9 cellular contexts compared by ENCODE assay signal in genomic region chr5:55176176-55176818, GRCh38. TPM values are rescaled to one million over a fixed set of nuclear protein-coding genes. Genes with fewer than 3 reads are reported as not detected.
DNase-seq lines count a peak whose midpoint lies in the region; ATAC-seq, FAIRE-seq and TF ChIP-seq lines count a peak whose summit lies in the region.
"Had no signal": no experiment of that assay in that cellular context is flagged by ENCODE, and none has a peak within 500 bp of the region (broad histone marks: within the 10 kb centered on the region; RNA-seq: fewer than 3 reads in every experiment).

No MANE protein-coding gene starts in this region.

- peaks cover 9% of the 10 kb centered on the region for H3K27me3 Mint-ChIP-seq in Calu3 (ENCODE audit: unreplicated experiment)

- 0 out of 2 replicates have a peak, but pooled peaks cover 4% of the 10 kb centered on the region for H3K27me3 ChIP-seq in KMS-11 (ENCODE audit: insufficient read depth, low read depth)
- H3K27me3 ChIP-seq in dorsolateral prefrontal cortex: peaks cover 0 to 93% (median 59%) of the 10 kb centered on the region in 45 donors

- H3K27ac Mint-ChIP-seq in Calu3 (ENCODE audit: unreplicated experiment): no peak overlapping the region

- no peak for FAIRE-seq in GM12891 (lab: Jason Lieb, UNC)

- H3K9ac ChIP-seq in KMS-11: no peak overlapping the region; the same call in 1 of the 2 replicates

- intact Hi-C loops in Calu3 (cut with micrococcal nuclease; ENCODE audit: unreplicated experiment): loop anchor here (5.0 to 10.0 kb wide), 3 partner anchors 41 to 759 kb away; partner anchors contain the start of genes DHX29 and MTREX
- intact Hi-C loops in dorsolateral prefrontal cortex (cut with DNase I): loop anchor here (5.0 to 10.0 kb wide), 4 partner anchors 46 to 749 kb away; partner anchors contain the start of genes CCNO (in 1 of the 2), DHX29 (in 1 of the 2) and MTREX (in 1 of the 2)
- intact Hi-C loops in mucosa of descending colon (cut with DNase I, micrococcal nuclease): loop anchor here in 1 of 2 donors (10.0 kb wide), 1 partner anchor 49 kb away; the partner anchor contains the start of gene MCIDAS

- peaks cover 18% of the 10 kb centered on the region for H3K36me3 Mint-ChIP-seq in Calu3 (ENCODE audit: insufficient read depth, unreplicated experiment)

- no peak for TF ChIP-seq POLR2A in GM12891 (IDR thresholded peaks at IDR 0.05; ENCODE audit: low read depth, low read length)

- no peak overlapping the region for H3K4me3 ChIP-seq in KMS-11 (IDR thresholded peaks at IDR 0.05; ENCODE audit: insufficient read depth, low read depth, low read length)
- peak overlapping the region in 55 of 59 donors; percentile 2 to 58 (median 35) for H3K4me3 ChIP-seq in dorsolateral prefrontal cortex
- H3K4me3 ChIP-seq in mucosa of descending colon: no peak overlapping the region

- peaks cover 34% of the 10 kb centered on the region for H3K4me1 ChIP-seq in KMS-11 (ENCODE audit: low read depth, poor library complexity, severe bottlenecking)
- peaks cover 27% of the 10 kb centered on the region for H3K4me1 ChIP-seq in mucosa of descending colon (ENCODE audit: low read depth)

- no peaks in the 10 kb centered on the region for H3K9me3 ChIP-seq in mucosa of descending colon

- H3K4me1 Mint-ChIP-seq in Calu3 (ENCODE audit: low read depth, unreplicated experiment): peaks cover 22% of the 10 kb centered on the region

- peak overlapping the region; percentile 72 for H3K4me3 Mint-ChIP-seq in Calu3 (ENCODE audit: low read depth, unreplicated experiment)

- H3K27ac ChIP-seq in KMS-11 (no peak overlapping the region), dorsolateral prefrontal cortex (no peak overlapping the region)

- no peaks in the 10 kb centered on the region for H3K36me3 ChIP-seq in KMS-11 (ENCODE audit: insufficient read depth)
- H3K36me3 ChIP-seq in mucosa of descending colon (ENCODE audit: low read depth): no peaks in the 10 kb centered on the region

- H3K79me2 ChIP-seq in KMS-11 (ENCODE audit: insufficient read depth, low read depth): no peaks in the 10 kb centered on the region

- H3K9me3 Mint-ChIP-seq in Calu3 (ENCODE audit: low read depth, unreplicated experiment): no peaks in the 10 kb centered on the region

- peak overlapping the region; percentile 61 for H3K4me2 ChIP-seq in KMS-11

- no peaks in the 10 kb centered on the region for H4K20me1 ChIP-seq in KMS-11 (ENCODE audit: insufficient read depth)

- ATAC-seq in SK-N-SH treated with all-trans-retinoic acid at 6 μM for 48 hours: peak; percentile 51
- ATAC-seq in mucosa of descending colon: peak; percentile 88
- no peak for ATAC-seq in HG03135 (IDR thresholded peaks at IDR 0.05; ENCODE audit: unreplicated experiment)

- CTCF ChIA-PET in Calu3 (lab: Charles Lee): interaction anchor here (1.1 to 1.6 kb wide), 2 partner anchors 11 to 70 kb away, joined by 3 to 11 read pairs; no protein-coding TSS in a partner anchor

- TF ChIP-seq CTCF in Calu3 (IDR thresholded peaks at IDR 0.05; ENCODE audit: unreplicated experiment) (peak; percentile 21), KMS-11 (conservative IDR thresholded peaks at IDR 0.05; ENCODE audit: low read depth, low read length) (no peak; the same call in 1 of the 2 replicates), dorsolateral prefrontal cortex (IDR thresholded peaks at IDR 0.05 in 54 of 56, conservative IDR thresholded peaks at IDR 0.05 in 2 of 56; ENCODE audit: low read depth in 1 of 56, partially characterized antibody in 56 of 56) (peak in 28 of 56 donors; percentile 5 to 42 (median 22)), mucosa of descending colon (IDR thresholded peaks at IDR 0.05) (peak; percentile 57)

- no TSS peak for BruUV-seq in Calu3 (replicated peaks; lab: Mats Ljungman, UMichigan)

- DNase-seq in Calu3 (peak; percentile 80), dorsolateral prefrontal cortex (peak in 2 of 10 donors; percentile 3 to 44), mucosa of descending colon (peak; percentile 77 to 90 (median 78)), T1000 (lab: John Stamatoyannopoulos, UW) (no peak), GM12891 (ENCODE audit: insufficient read length, low spot score) (no peak)

- peak overlapping the region; percentile 72 for H2AFZ ChIP-seq in KMS-11 (ENCODE audit: low read depth)

TF ChIP-seq in SK-N-SH treated with all-trans-retinoic acid at 6 μM for 48 hours, 23 proteins besides CTCF, POLR2A, EP300 and RAD21:
- TF ChIP-seq TCF4 (CRISPR knock-in tag; IDR thresholded peaks at IDR 0.05; ENCODE audit: borderline replicate concordance) (no peak), GLIS3 (CRISPR knock-in tag; IDR thresholded peaks at IDR 0.05) (no peak)
TF ChIP-seq in SK-N-SH treated with all-trans-retinoic acid at 6 μM for 48 hours: peak in this region for 0.

TF ChIP-seq in GM12891, 5 proteins besides CTCF, POLR2A, EP300 and RAD21:
- TF ChIP-seq SPI1 (IDR thresholded peaks at IDR 0.05; ENCODE audit: low read depth, low read length) (no peak), POLR2AphosphoS5 (IDR thresholded peaks at IDR 0.05; ENCODE audit: low read depth, low read length) (no peak), POU2F2 (IDR thresholded peaks at IDR 0.05; ENCODE audit: low read depth, low read length) (no peak), PAX5 (IDR thresholded peaks at IDR 0.05; ENCODE audit: insufficient read depth, low read length, severe bottlenecking) (no peak), TAF1 (IDR thresholded peaks at IDR 0.05; ENCODE audit: low read depth, low read length) (no peak)

RNA-seq across cellular contexts. Expression of gene CDC20B, which starts 3.3 kb away (rescaled TPM):
- total RNA-seq in Calu3 (2022): not detected in 2 replicates
- under 1 TPM in 18 of 120 experiments, not detected in 102; 0.13 to 0.68 (median 0.30) TPM for total RNA-seq in dorsolateral prefrontal cortex
- total RNA-seq in mucosa of descending colon: not detected
- not detected for polyA plus RNA-seq in GM12891 (2012; ENCODE audit: low read depth, missing spikeins)
- total RNA-seq: renal cortical epithelial cell had no signal

RNA-seq across cellular contexts. Expression of gene GPX8, which starts 16.3 kb away (rescaled TPM):
- total RNA-seq in Calu3 (2022): 17.8 and 25.9 TPM in 2 replicates
- total RNA-seq in dorsolateral prefrontal cortex: 1 to 10 TPM in 29 of 120 experiments, under 1 TPM in 69, not detected in 22; 0.12 to 3.1 (median 0.69) TPM
- 1 to 10 TPM; 1.9 to 9.5 (median 8.6) TPM for total RNA-seq in mucosa of descending colon
- polyA plus RNA-seq in GM12891 (2012; ENCODE audit: low read depth, missing spikeins): not detected

RNA-seq across cellular contexts. Expression of gene MCIDAS, which starts 50.8 kb away (rescaled TPM):
- total RNA-seq in Calu3 (2022) (4.4 and 4.9 TPM in 2 replicates), dorsolateral prefrontal cortex (1 to 10 TPM in 4 of 120 experiments, under 1 TPM in 34, not detected in 82; 0.20 to 1.7 (median 0.43) TPM), mucosa of descending colon (under 1 TPM in 1 of 3 donors, not detected in 2; 0.14 TPM)
- not detected for polyA plus RNA-seq in GM12891 (2012; ENCODE audit: low read depth, missing spikeins)

RNA-seq across cellular contexts. Expression of gene CCNO, which starts 57.1 kb away (rescaled TPM):
- 10.1 and 12.5 TPM in 2 replicates for total RNA-seq in Calu3 (2022)
- total RNA-seq in dorsolateral prefrontal cortex: 10 to 100 TPM in 22 of 120 experiments, 1 to 10 TPM in 98; 1.1 to 16.6 (median 7.4) TPM
- total RNA-seq in mucosa of descending colon: 1 to 10 TPM in 1 of 3 donors, under 1 TPM in 2; 0.28 to 1.8 (median 0.29) TPM
- not detected for polyA plus RNA-seq in GM12891 (2012; ENCODE audit: low read depth, missing spikeins)

Comparison
In these comparisons a context has a peak if more than half of its experiments do, and no peak if none do; other contexts are left out.
1. DNase-seq: peak in Calu3 (single experiment) and mucosa of descending colon (3 of 3); none in T1000 (single experiment) and GM12891 (single experiment).
2. H3K4me3 ChIP-seq: peak in dorsolateral prefrontal cortex (55 of 59); none in KMS-11 (single experiment) and mucosa of descending colon (single experiment).